Comparison of ENCODE assay signal across 17 cellular contexts in the genomic region with DNA sequence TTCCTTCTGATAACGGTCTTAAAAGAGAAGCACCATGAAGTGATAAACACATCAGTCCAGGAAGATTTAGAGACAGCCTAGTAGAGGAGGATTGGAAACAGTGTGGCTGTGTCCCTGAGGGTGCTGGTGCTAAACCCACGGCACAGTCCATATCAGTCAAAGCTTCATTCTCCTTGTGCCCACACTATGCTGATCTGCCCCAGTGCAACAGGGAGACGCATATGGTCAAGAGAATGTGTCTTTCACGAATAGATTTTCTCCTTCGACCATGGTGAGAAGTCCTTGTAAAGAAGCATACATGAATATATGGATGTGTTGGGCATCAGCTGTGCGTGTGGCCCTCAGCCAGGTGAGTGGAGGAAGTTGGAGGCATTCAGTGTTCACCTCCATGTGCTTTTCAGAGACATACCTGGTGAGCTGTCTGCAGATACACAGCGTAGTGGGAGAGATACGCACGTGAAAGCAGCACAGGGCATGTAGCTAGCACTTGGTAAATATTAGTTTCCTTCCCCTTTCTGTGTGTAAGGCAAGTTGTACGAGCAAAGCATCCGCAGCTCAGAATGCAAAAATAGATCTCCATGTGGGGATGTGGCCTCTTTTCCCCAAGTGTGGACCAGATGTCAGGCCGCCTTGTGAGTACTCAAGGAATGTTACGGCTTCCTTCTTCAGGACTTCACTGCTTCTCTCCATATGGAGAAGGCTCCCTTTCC. TPM values are rescaled to one million over a fixed set of nuclear protein-coding genes. Genes with fewer than 3 reads are reported as not detected.
DNase-seq lines count a peak whose midpoint lies in the region; ATAC-seq, FAIRE-seq and TF ChIP-seq lines count a peak whose summit lies in the region.
"Had no signal": no experiment of that assay in that cellular context is flagged by ENCODE, and none has a peak within 500 bp of the region (broad histone marks: within the 10 kb centered on the region; RNA-seq: fewer than 3 reads in every experiment).

No MANE protein-coding gene starts in this region.

- H3K9ac ChIP-seq in H1 (replicated peaks in 1 of 4; ENCODE audit: extremely low read depth in 1 of 4, low read depth in 3 of 4, low read length in 3 of 4), result no peak overlapping the region
- H3K9ac ChIP-seq: neural progenitor cell had no signal

- 0 out of 2 replicates have a peak overlapping the region, but pooled peaks have one; percentile 34 for H2AFZ ChIP-seq in H1 (ENCODE audit: low read length)
- H2AFZ ChIP-seq: neural progenitor cell had no signal

- no peaks in the 10 kb centered on the region for H3K79me1 ChIP-seq in H1 (ENCODE audit: low read depth, low read length)

- H2BK15ac ChIP-seq in H1 (ENCODE audit: low read length), result no peak overlapping the region

- TF ChIP-seq RAD21 in H1 (IDR thresholded peaks at IDR 0.05 in 1 of 2, conservative IDR thresholded peaks at IDR 0.05 in 1 of 2; ENCODE audit: low read depth in 2 of 2, low read length in 2 of 2), result no peak

- ATAC-seq in stimulated activated memory B cell treated with anti-CD40 and anti-IgM and Interleukin-4, amounts not matched to agents 10 μg/mL and 1 μg/mL and 100 μg/mL, for 72 hours, result peak; percentile 45
- ATAC-seq in GM21529 (IDR thresholded peaks at IDR 0.05; ENCODE audit: unreplicated experiment) (no peak), GM18519 (IDR thresholded peaks at IDR 0.05; ENCODE audit: low FRiP score, unreplicated experiment) (no peak), GM19455 (IDR thresholded peaks at IDR 0.05; ENCODE audit: unreplicated experiment) (no peak)
- ATAC-seq: activated T-cell treated with anti-CD3 and anti-CD28 coated beads, Interleukin-2, amount 50 U/mL, for 72 hours; CD8-positive, alpha-beta T cell had no signal

- no peaks in the 10 kb centered on the region for H3K9me3 ChIP-seq in H1 (ENCODE audit: insufficient read depth in 2 of 2, low read depth in 1 of 2, low read length in 1 of 2)

- no peaks in the 10 kb centered on the region for H3K79me2 ChIP-seq in H1 (ENCODE audit: control insufficient read depth in 1 of 2, insufficient read depth in 2 of 2, low read length in 2 of 2)

- H4K5ac ChIP-seq in H1 (ENCODE audit: insufficient read length, low read depth, low read length), result no peak overlapping the region

- H3K27ac Mint-ChIP-seq in stimulated activated memory B cell treated with anti-CD40 and anti-IgM and Interleukin-4, amounts not matched to agents 10 μg/mL and 1 μg/mL and 100 μg/mL, for 72 hours, result no peak overlapping the region
- H3K27ac Mint-ChIP-seq: activated CD4-positive, alpha-beta memory T cell treated with anti-CD3 and anti-CD28 coated beads for 36 hours; activated T-cell treated with anti-CD3 and anti-CD28 coated beads, Interleukin-2, amount 50 U/mL, for 72 hours; CD8-positive, alpha-beta T cell; immature natural killer cell; neural progenitor cell had no signal

- peak overlapping the region; percentile 43 for H3K14ac ChIP-seq in H1 (ENCODE audit: insufficient read length)

- no peak overlapping the region for H2BK5ac ChIP-seq in H1 (ENCODE audit: low read depth, low read length)

- no peak overlapping the region for H4K8ac ChIP-seq in H1 (ENCODE audit: extremely low read depth, insufficient read depth, low read length)

- H3K56ac ChIP-seq in H1 (replicated peaks; ENCODE audit: insufficient read length, low read depth, low read length), result no peak overlapping the region

- POLR2A ChIA-PET in H1 (lab: Charles Lee; ENCODE audit: partially characterized antibody), result no interaction called here

- no peak overlapping the region for H3K4me2 ChIP-seq in H1 (ENCODE audit: insufficient read depth in 1 of 2, low read depth in 2 of 2, low read length in 2 of 2)
- H3K4me2 ChIP-seq: neural progenitor cell had no signal

- no peak overlapping the region for H3K4ac ChIP-seq in H1 (replicated peaks; ENCODE audit: insufficient read length, low read depth, low read length)

- no peak overlapping the region for H2BK12ac ChIP-seq in H1 (ENCODE audit: low read depth, low read length)

- no peak for FAIRE-seq in H1 (lab: Jason Lieb, UNC)

- no peak overlapping the region for H3K23ac ChIP-seq in H1 (ENCODE audit: insufficient read length)

- no peak overlapping the region for H3K4me3 Mint-ChIP-seq in stimulated activated memory B cell treated with anti-CD40 and anti-IgM and Interleukin-4, amounts not matched to agents 10 μg/mL and 1 μg/mL and 100 μg/mL, for 72 hours
- H3K4me3 Mint-ChIP-seq: activated CD4-positive, alpha-beta memory T cell treated with anti-CD3 and anti-CD28 coated beads for 36 hours; activated T-cell treated with anti-CD3 and anti-CD28 coated beads, Interleukin-2, amount 50 U/mL, for 72 hours; CD8-positive, alpha-beta T cell; immature natural killer cell; neural progenitor cell had no signal

- TF ChIP-seq CTCF in H1 (IDR thresholded peaks at IDR 0.05; ENCODE audit: control extremely low read depth in 1 of 3, insufficient read depth in 1 of 3, low read depth in 1 of 3, low read length in 3 of 3), result no peak

- no peak overlapping the region for H2BK20ac ChIP-seq in H1 (ENCODE audit: low read length)

- TF ChIP-seq POLR2A in H1 (IDR thresholded peaks at IDR 0.05; ENCODE audit: control extremely low read depth in 1 of 2, low read depth in 2 of 2, low read length in 2 of 2), result no peak

- no peaks in the 10 kb centered on the region for H3K23me2 ChIP-seq in H1 (ENCODE audit: low read depth, low read length)

- no peak overlapping the region for H3K4me3 ChIP-seq in H1 (ENCODE audit: extremely low read depth in 1 of 4, insufficient read depth in 2 of 4, low read depth in 3 of 4, low read length in 4 of 4)
- H3K4me3 ChIP-seq: neural progenitor cell had no signal

- H4K91ac ChIP-seq in H1 (replicated peaks; ENCODE audit: insufficient read length, low read length), result no peak overlapping the region

- no peak for TF ChIP-seq EP300 in H1 (IDR thresholded peaks at IDR 0.05; ENCODE audit: borderline replicate concordance in 1 of 2, low read depth in 2 of 2, low read length in 2 of 2)

- no peak overlapping the region for H2BK120ac ChIP-seq in H1 (replicated peaks; ENCODE audit: low read depth, low read length)

- no peaks in the 10 kb centered on the region for H3K36me3 Mint-ChIP-seq in stimulated activated memory B cell treated with anti-CD40 and anti-IgM and Interleukin-4, amounts not matched to agents 10 μg/mL and 1 μg/mL and 100 μg/mL, for 72 hours
- H3K36me3 Mint-ChIP-seq: activated CD4-positive, alpha-beta memory T cell treated with anti-CD3 and anti-CD28 coated beads for 36 hours; CD8-positive, alpha-beta T cell; immature natural killer cell; neural progenitor cell had no signal

- no peaks in the 10 kb centered on the region for H3K36me3 ChIP-seq in H1 (ENCODE audit: control insufficient read depth in 2 of 4, insufficient read depth in 4 of 4, low read length in 3 of 4)
- H3K36me3 ChIP-seq: neural progenitor cell had no signal

- H3K27me3 ChIP-seq in H1 (replicated peaks in 1 of 4; ENCODE audit: control insufficient read depth in 3 of 4, extremely low read depth in 1 of 4, insufficient read depth in 3 of 4, low read length in 3 of 4), result no peaks in the 10 kb centered on the region
- H3K27me3 ChIP-seq: neural progenitor cell had no signal

- CTCF ChIA-PET in H1 (lab: Charles Lee; ENCODE audit: partially characterized antibody), result interaction anchor here (0.7 to 3.2 kb wide), 17 partner anchors 9 to 1426 kb away, joined by 3 to 12 read pairs (median 4); a partner anchor contains a TSS

- no peaks in the 10 kb centered on the region for H3K9me3 Mint-ChIP-seq in stimulated activated memory B cell treated with anti-CD40 and anti-IgM and Interleukin-4, amounts not matched to agents 10 μg/mL and 1 μg/mL and 100 μg/mL, for 72 hours
- H3K9me3 Mint-ChIP-seq: activated CD4-positive, alpha-beta memory T cell treated with anti-CD3 and anti-CD28 coated beads for 36 hours; activated T-cell treated with anti-CD3 and anti-CD28 coated beads, Interleukin-2, amount 50 U/mL, for 72 hours; CD8-positive, alpha-beta T cell; immature natural killer cell; neural progenitor cell had no signal

- H3K4me1 Mint-ChIP-seq in stimulated activated memory B cell treated with anti-CD40 and anti-IgM and Interleukin-4, amounts not matched to agents 10 μg/mL and 1 μg/mL and 100 μg/mL, for 72 hours, result peaks cover 23% of the 10 kb centered on the region
- H3K4me1 Mint-ChIP-seq: immature natural killer cell, neural progenitor cell had no signal

- peak; percentile 15 for DNase-seq in EH (ENCODE audit: low read depth)
- peak; percentile 86 to 90 for DNase-seq in Kasumi-1 (lab: John Stamatoyannopoulos, UW)
- no peak for DNase-seq in H1 (ENCODE audit: low read depth in 1 of 2, low spot score in 2 of 2)
- no peak for DNase-seq in iPS-NIHi7 (ENCODE audit: extremely low spot score)
- DNase-seq: activated CD4-positive, alpha-beta memory T cell treated with anti-CD3 and anti-CD28 coated beads for 36 hours; activated T-cell treated with anti-CD3 and anti-CD28 coated beads, Interleukin-2, amount 50 U/mL, for 72 hours; CD8-positive, alpha-beta T cell; cerebellar nuclear complex; immature natural killer cell; mesendoderm; SIG-M5; stimulated activated CD4-positive, alpha-beta T cell treated with anti-CD3 and anti-CD28 coated beads, Interleukin-2, amount 100 ng/mL, for 24 hours had no signal

- no peak overlapping the region for H3K18ac ChIP-seq in H1 (ENCODE audit: extremely low read depth, low read length)

- no peaks in the 10 kb centered on the region for H4K20me1 ChIP-seq in H1 (replicated peaks in 1 of 2; ENCODE audit: control insufficient read depth in 1 of 2, insufficient read depth in 2 of 2, low read length in 2 of 2)

- WGBS in H1 (ENCODE audit: extremely low coverage in 1 of 2, insufficient coverage in 1 of 2, insufficient read length in 1 of 2, insufficient replicate concordance in 2 of 2, low coverage in 1 of 2, low lambda C conversion rate in 2 of 2, missing lambda C conversion rate in 1 of 2), 2 experiments, result 94% methylated on average over 13 of the region's 13 CpGs; no CpG with 5 or more reads in 1 of the 2 experiments

- H3K27me3 Mint-ChIP-seq in stimulated activated memory B cell treated with anti-CD40 and anti-IgM and Interleukin-4, amounts not matched to agents 10 μg/mL and 1 μg/mL and 100 μg/mL, for 72 hours, result peaks cover 4% of the 10 kb centered on the region
- H3K27me3 Mint-ChIP-seq: activated CD4-positive, alpha-beta memory T cell treated with anti-CD3 and anti-CD28 coated beads for 36 hours had no signal

- H2AK5ac ChIP-seq in H1 (ENCODE audit: low read depth, low read length), result no peak overlapping the region

- H3K27ac ChIP-seq in H1 (ENCODE audit: low read depth, low read length), result no peak overlapping the region
- H3K27ac ChIP-seq: neural progenitor cell had no signal

- no peaks in the 10 kb centered on the region for H3K4me1 ChIP-seq in H1 (replicated peaks in 1 of 4; ENCODE audit: control insufficient read depth in 3 of 4, insufficient read depth in 4 of 4, low read length in 3 of 4)
- H3K4me1 ChIP-seq: neural progenitor cell had no signal

RNA-seq across cellular contexts. Expression of a gene that starts 29.4 kb away (rescaled TPM):
- total RNA-seq in H1 (2021; fragmentation: NEBNext Ultra II Directional; extraction: Animal tissue kit (Norgen Biotek cat#: 25700)), result 0.38 and 0.60 TPM in 2 replicates
- polyA plus RNA-seq in H1 (2011; rRNA removed), result 0.36 and 0.39 TPM in 2 replicates
- polyA plus RNA-seq in H1 (2011; cell fraction: cytosol; rRNA removed), result 0.35 TPM
- 0.21 TPM for polyA plus RNA-seq in H1 (2011; cell fraction: nucleus; rRNA removed)
- polyA plus RNA-seq in H1 (2012, experiment 1 of 2), result 0.25 to 0.32 TPM (median 0.27 TPM) in 3 of 4 replicates, not detected in the other
- 0.16 TPM for polyA plus RNA-seq in H1 (2012, experiment 2 of 2)
- polyA plus RNA-seq in H1 (2013, experiment 1 of 2), result 0.22 TPM
- 0.26 TPM for polyA plus RNA-seq in H1 (2013, experiment 2 of 2)
- 0.38 and 1.6 TPM in 2 replicates for polyA minus RNA-seq in H1 (2011; rRNA and poly(A)+ RNA removed)
- polyA minus RNA-seq in H1 (2011; cell fraction: cytosol; rRNA and poly(A)+ RNA removed), result not detected
- polyA minus RNA-seq in H1 (2011; cell fraction: nucleus; rRNA and poly(A)+ RNA removed), result 1.8 TPM
- polyA plus RNA-seq: immature natural killer cell had no signal

Comparison
In these comparisons a context has a peak if more than half of its experiments do, and no peak if none do; other contexts are left out.
1. DNase-seq: peak in EH (single experiment) and Kasumi-1 (2 of 2); none in H1 (0 of 2) and iPS-NIHi7 (single experiment).